Comparison of ENCODE assay signal across 1 cellular context in the genomic region with DNA sequence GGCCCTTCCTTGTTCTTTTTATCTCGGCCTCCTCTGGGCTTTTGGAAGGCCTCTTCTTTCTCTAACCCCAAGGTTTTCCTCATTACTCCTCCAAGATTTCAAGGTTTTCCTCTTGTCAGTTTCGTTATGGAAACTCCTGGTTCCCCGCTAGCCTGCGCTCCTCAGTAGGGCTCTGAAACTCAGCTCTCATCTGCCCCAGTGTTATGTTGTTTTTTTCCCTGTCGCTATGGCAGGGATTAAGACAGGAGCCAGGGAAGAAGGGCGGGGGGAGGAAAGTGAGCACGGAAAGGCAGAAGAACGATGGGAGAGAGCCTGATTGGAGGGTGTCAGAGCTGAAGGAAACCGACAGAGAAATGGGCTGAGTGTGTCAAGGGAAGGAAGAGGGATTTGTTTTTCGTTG.
A peak's percentile ranks its signal among the peaks of the same experiment; 100 is the strongest.
TF ChIP-seq lines count a peak whose summit lies in the region.

No MANE protein-coding gene starts in this region.

TF ChIP-seq in H1, 55 proteins besides CTCF, POLR2A, EP300 and RAD21:
- TF ChIP-seq SAP30 (IDR thresholded peaks at IDR 0.05; ENCODE audit: insufficient read depth, insufficient replicate concordance, low read length) (no peak), SP4 (IDR thresholded peaks at IDR 0.05; ENCODE audit: low read length) (no peak), SP1 (IDR thresholded peaks at IDR 0.05; ENCODE audit: low read depth, low read length) (0 out of 2 replicates have a peak, but pooled peaks have one; percentile 54)
